8 cellular contexts compared by ENCODE assay signal in the genomic region with DNA sequence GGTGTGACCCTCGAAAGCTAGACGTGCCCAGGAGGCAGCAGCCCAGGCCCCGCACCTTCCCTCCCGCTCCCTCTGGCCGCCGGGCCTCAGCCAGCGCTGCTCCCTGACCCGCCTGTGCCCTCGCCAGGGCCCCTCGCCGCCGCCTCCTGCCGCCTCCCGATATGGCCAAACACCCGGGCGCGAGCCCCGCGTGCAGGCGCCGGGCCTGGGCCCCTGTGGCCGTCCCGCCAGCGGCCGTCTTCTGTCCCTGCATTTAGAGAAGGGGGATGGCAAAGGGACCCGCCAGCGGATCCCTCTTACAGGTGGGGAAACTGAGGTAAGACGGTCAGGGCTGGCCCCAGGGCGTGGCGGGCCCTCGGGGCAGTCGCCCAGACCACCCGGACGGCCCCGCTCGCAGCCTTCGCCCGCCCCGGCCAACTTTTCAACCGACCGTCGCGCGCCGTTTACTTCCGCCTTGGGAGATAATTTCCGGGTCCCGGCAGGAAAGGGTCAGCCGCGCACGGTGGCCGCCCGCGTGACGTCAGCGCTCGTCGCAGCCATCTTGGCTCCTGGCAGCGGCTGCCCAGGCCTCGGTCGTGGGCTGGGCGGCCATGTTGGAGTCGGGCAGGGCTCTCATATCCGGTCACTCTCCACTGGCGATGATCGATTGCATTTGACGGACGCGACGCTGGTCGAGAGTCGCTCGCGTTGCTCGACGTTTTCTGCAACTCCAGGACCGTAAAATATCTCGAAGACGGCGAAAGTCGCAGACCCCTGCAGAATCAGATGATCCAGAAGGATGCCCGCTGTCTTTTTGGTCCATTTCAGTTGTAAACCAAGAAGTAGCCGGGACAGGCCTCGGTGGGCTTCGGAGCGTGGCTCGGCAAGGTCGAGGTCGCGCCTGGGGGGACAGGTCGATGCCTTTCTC. TPM values are rescaled to one million over a fixed set of nuclear protein-coding genes. Genes with fewer than 3 reads are reported as not detected.
DNase-seq lines count a peak whose midpoint lies in the region; ATAC-seq and TF ChIP-seq lines count a peak whose summit lies in the region.

No MANE protein-coding gene starts in this region.

- H3K27ac ChIP-seq in thoracic aorta, result peak overlapping the region; percentile 75 to 87

- H3K27ac Mint-ChIP-seq in activated naive CD8-positive, alpha-beta T cell treated with anti-CD3 and anti-CD28 coated beads for 36 hours, result peak overlapping the region; percentile 94
- H3K27ac Mint-ChIP-seq in osteocyte (ENCODE audit: unreplicated experiment), result peak overlapping the region; percentile 90

- H3K9me3 Mint-ChIP-seq in activated naive CD8-positive, alpha-beta T cell treated with anti-CD3 and anti-CD28 coated beads for 36 hours, result no peaks in the 10 kb centered on the region
- H3K9me3 Mint-ChIP-seq in osteocyte (ENCODE audit: unreplicated experiment), result no peaks in the 10 kb centered on the region

- H3K9me3 ChIP-seq in HAP-1, result no peaks in the 10 kb centered on the region
- peaks cover 5% of the 10 kb centered on the region for H3K9me3 ChIP-seq in thoracic aorta

- H3K4me3 ChIP-seq in HAP-1, result peak overlapping the region; percentile 78
- H3K4me3 ChIP-seq in thoracic aorta, result peak overlapping the region; percentile 97

- in situ Hi-C loops in G401 (cut with HindIII; ENCODE audit: low sequenced_read_pairs), result no loop called here
- in situ Hi-C loops in HAP-1 (cut with MboI; ENCODE audit: low sequenced_read_pairs), result loop anchor here (5.0 kb wide), 1 partner anchor 240 kb away; no protein-coding TSS in a partner anchor

- H3K27me3 ChIP-seq in HAP-1 (ENCODE audit: low read depth), result peaks cover 7% of the 10 kb centered on the region; the same call in 1 of the 2 replicates
- no peaks in the 10 kb centered on the region for H3K27me3 ChIP-seq in thoracic aorta (replicated peaks; ENCODE audit: insufficient read depth)

- peaks cover 14% of the 10 kb centered on the region for H3K4me1 Mint-ChIP-seq in activated naive CD8-positive, alpha-beta T cell treated with anti-CD3 and anti-CD28 coated beads for 36 hours
- peaks cover 3% of the 10 kb centered on the region for H3K4me1 Mint-ChIP-seq in osteocyte (ENCODE audit: unreplicated experiment)

- ATAC-seq in SK-N-SH treated with all-trans-retinoic acid at 6 μM for 48 hours (peak; percentile 97), thoracic aorta (ENCODE audit: insufficient number of reproducible peaks, low FRiP score, low read depth) (peak; percentile 62)

- H3K4me3 Mint-ChIP-seq in activated naive CD8-positive, alpha-beta T cell treated with anti-CD3 and anti-CD28 coated beads for 36 hours, result peak overlapping the region; percentile 96
- peak overlapping the region; percentile 96 for H3K4me3 Mint-ChIP-seq in osteocyte (ENCODE audit: unreplicated experiment)

- intact Hi-C loops in head of caudate nucleus (cut with DNase I), result no loop called here

- TF ChIP-seq CTCF in osteocyte (IDR thresholded peaks at IDR 0.05) (no peak), thoracic aorta (IDR thresholded peaks at IDR 0.05) (no peak)

- H3K4me1 ChIP-seq in HAP-1, result peaks cover 3% of the 10 kb centered on the region
- H3K4me1 ChIP-seq in thoracic aorta (ENCODE audit: control insufficient read depth in 1 of 2, low read depth in 2 of 2), result peaks cover 0 to 4% of the 10 kb centered on the region in 2 donors

- H3K36me3 Mint-ChIP-seq in activated naive CD8-positive, alpha-beta T cell treated with anti-CD3 and anti-CD28 coated beads for 36 hours, result no peaks in the 10 kb centered on the region
- H3K36me3 Mint-ChIP-seq in osteocyte (ENCODE audit: unreplicated experiment), result no peaks in the 10 kb centered on the region

- H3K36me3 ChIP-seq in HAP-1 (replicated peaks), result peaks cover 3% of the 10 kb centered on the region; the same call in 1 of the 2 replicates
- no peaks in the 10 kb centered on the region for H3K36me3 ChIP-seq in thoracic aorta

- peaks cover 5% of the 10 kb centered on the region for H3K27me3 Mint-ChIP-seq in activated naive CD8-positive, alpha-beta T cell treated with anti-CD3 and anti-CD28 coated beads for 36 hours
- H3K27me3 Mint-ChIP-seq in osteocyte (ENCODE audit: unreplicated experiment), result peaks cover 3% of the 10 kb centered on the region

- peak; percentile 91 for DNase-seq in G401 (ENCODE audit: low spot score)
- peak; percentile 87 to 95 for DNase-seq in HAP-1 (ENCODE audit: low spot score in 2 of 2)
- DNase-seq in MV-4-11 (lab: John Stamatoyannopoulos, UW), result peak; percentile 77
- DNase-seq in activated naive CD8-positive, alpha-beta T cell treated with anti-CD3 and anti-CD28 coated beads for 36 hours, result peak; percentile 92
- peak; percentile 81 to 97 (median 93) for DNase-seq in head of caudate nucleus
- peak; percentile 94 for DNase-seq in osteocyte (ENCODE audit: extremely low spot score, unreplicated experiment)
- DNase-seq in thoracic aorta (ENCODE audit: low spot score), result peak; percentile 49

TF ChIP-seq in SK-N-SH treated with all-trans-retinoic acid at 6 μM for 48 hours, 23 proteins besides CTCF, POLR2A, EP300 and RAD21:
- TF ChIP-seq ISL1 (CRISPR knock-in tag; IDR thresholded peaks at IDR 0.05) (no peak), OSR1 (CRISPR knock-in tag; IDR thresholded peaks at IDR 0.05) (no peak), PPARA (CRISPR knock-in tag; IDR thresholded peaks at IDR 0.05; ENCODE audit: borderline replicate concordance) (no peak)
- TF ChIP-seq, protein P1, sequence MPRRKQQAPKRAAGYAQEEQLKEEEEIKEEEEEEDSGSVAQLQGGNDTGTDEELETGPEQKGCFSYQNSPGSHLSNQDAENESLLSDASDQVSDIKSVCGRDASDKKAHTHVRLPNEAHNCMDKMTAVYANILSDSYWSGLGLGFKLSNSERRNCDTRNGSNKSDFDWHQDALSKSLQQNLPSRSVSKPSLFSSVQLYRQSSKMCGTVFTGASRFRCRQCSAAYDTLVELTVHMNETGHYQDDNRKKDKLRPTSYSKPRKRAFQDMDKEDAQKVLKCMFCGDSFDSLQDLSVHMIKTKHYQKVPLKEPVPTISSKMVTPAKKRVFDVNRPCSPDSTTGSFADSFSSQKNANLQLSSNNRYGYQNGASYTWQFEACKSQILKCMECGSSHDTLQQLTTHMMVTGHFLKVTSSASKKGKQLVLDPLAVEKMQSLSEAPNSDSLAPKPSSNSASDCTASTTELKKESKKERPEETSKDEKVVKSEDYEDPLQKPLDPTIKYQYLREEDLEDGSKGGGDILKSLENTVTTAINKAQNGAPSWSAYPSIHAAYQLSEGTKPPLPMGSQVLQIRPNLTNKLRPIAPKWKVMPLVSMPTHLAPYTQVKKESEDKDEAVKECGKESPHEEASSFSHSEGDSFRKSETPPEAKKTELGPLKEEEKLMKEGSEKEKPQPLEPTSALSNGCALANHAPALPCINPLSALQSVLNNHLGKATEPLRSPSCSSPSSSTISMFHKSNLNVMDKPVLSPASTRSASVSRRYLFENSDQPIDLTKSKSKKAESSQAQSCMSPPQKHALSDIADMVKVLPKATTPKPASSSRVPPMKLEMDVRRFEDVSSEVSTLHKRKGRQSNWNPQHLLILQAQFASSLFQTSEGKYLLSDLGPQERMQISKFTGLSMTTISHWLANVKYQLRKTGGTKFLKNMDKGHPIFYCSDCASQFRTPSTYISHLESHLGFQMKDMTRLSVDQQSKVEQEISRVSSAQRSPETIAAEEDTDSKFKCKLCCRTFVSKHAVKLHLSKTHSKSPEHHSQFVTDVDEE (CRISPR knock-in tag; IDR thresholded peaks at IDR 0.05), result peak; percentile 73
TF ChIP-seq in SK-N-SH treated with all-trans-retinoic acid at 6 μM for 48 hours: peak in this region for 1.

RNA-seq across cellular contexts. Expression of gene GNG13, which starts 7.1 kb away (rescaled TPM):
- total RNA-seq in G401 (2014; rRNA removed; shearing (Covaris generic)), result 0.17 TPM in 1 of 2 replicates, not detected in the other
- total RNA-seq in activated naive CD8-positive, alpha-beta T cell treated with anti-CD3 and anti-CD28 coated beads for 36 hours, result not detected
- total RNA-seq in osteocyte (not detected in 2 replicates), thoracic aorta (not detected)

RNA-seq across cellular contexts. Expression of gene CHTF18, which starts 19.2 kb away (rescaled TPM):
- total RNA-seq in G401 (2014; rRNA removed; shearing (Covaris generic)), result 60.2 and 61.4 TPM in 2 replicates
- total RNA-seq in activated naive CD8-positive, alpha-beta T cell treated with anti-CD3 and anti-CD28 coated beads for 36 hours, result 100 to 1,000 TPM in 1 of 2 experiments, 10 to 100 TPM in 1; 98.3 to 100 TPM
- total RNA-seq in osteocyte (19.3 and 25.4 TPM in 2 replicates), thoracic aorta (10 to 100 TPM; 10.2 to 15.4 TPM)

RNA-seq across cellular contexts. Expression of gene RPUSD1, which starts 19.4 kb away (rescaled TPM):
- 69.3 and 95.5 TPM in 2 replicates for total RNA-seq in G401 (2014; rRNA removed; shearing (Covaris generic))
- 10 to 100 TPM; 41.8 to 42.3 TPM for total RNA-seq in activated naive CD8-positive, alpha-beta T cell treated with anti-CD3 and anti-CD28 coated beads for 36 hours
- total RNA-seq in osteocyte (20.8 and 24.3 TPM in 2 replicates), thoracic aorta (10 to 100 TPM; 12.3 to 13.9 TPM)

RNA-seq across cellular contexts. Expression of gene MSLN, which starts 47.1 kb away (rescaled TPM):
- 0.14 and 1.8 TPM in 2 replicates for total RNA-seq in G401 (2014; rRNA removed; shearing (Covaris generic))
- not detected for total RNA-seq in activated naive CD8-positive, alpha-beta T cell treated with anti-CD3 and anti-CD28 coated beads for 36 hours
- total RNA-seq in osteocyte, result 0.19 and 0.21 TPM in 2 replicates
- 1 to 10 TPM in 1 of 2 donors, not detected in 1; 1.3 TPM for total RNA-seq in thoracic aorta

Comparison
In these comparisons a context has a peak if more than half of its experiments do, and no peak if none do; other contexts are left out.
1. Peak in every context shown above with its lines: DNase-seq, ATAC-seq, H3K4me3 ChIP-seq and H3K27ac ChIP-seq.